ENCODE assay signal across 1 cellular context in the genomic region with DNA sequence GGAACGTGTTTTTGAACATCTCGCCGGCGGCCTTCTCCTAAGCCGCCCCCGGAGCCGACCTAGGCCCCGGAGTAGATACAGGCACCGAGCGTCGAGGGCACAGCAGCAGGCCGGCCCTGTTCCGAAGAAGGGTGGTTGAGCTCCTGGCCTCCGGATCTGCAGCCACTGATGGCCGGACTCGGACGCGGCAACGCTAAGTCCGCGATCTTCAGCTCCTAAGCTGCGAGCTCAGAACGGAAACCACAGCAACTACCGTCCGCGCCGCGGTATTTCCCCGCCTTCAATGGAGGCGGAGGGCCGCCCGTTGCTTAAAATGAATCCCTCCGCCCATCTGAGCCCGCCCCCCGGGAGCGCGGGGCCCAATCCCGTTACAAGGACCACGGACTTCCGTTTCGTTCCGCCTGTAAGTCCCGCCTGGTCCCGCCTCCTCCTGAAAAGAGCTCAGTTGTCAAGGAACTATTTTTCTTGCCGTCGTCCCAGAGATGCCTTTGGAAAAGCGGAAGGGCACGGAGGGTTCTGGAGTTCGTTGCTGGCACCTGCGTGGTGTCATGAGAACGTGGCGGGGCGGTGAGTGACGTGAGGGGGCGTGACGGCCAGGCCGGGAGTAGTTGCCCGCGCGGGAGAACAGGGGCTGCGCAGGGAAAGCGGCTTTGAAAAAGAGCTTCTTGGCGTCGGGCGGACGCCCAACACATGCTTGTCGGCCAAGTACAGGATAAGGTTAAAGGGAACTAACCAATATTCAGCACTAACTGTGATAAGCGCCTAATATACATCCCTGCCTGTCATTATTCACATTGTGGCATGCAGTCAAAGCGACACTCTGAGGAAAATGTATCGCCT.
TF ChIP-seq lines count a peak whose summit lies in the region.

A gene (minus strand): TSS at position 285 of the 840 bp plus-strand sequence. CDS start 266 bp downstream, at position 19.

TF ChIP-seq in K562, 482 proteins besides CTCF, POLR2A, EP300 and RAD21 (continued from another document):
- TF ChIP-seq, protein P1, sequence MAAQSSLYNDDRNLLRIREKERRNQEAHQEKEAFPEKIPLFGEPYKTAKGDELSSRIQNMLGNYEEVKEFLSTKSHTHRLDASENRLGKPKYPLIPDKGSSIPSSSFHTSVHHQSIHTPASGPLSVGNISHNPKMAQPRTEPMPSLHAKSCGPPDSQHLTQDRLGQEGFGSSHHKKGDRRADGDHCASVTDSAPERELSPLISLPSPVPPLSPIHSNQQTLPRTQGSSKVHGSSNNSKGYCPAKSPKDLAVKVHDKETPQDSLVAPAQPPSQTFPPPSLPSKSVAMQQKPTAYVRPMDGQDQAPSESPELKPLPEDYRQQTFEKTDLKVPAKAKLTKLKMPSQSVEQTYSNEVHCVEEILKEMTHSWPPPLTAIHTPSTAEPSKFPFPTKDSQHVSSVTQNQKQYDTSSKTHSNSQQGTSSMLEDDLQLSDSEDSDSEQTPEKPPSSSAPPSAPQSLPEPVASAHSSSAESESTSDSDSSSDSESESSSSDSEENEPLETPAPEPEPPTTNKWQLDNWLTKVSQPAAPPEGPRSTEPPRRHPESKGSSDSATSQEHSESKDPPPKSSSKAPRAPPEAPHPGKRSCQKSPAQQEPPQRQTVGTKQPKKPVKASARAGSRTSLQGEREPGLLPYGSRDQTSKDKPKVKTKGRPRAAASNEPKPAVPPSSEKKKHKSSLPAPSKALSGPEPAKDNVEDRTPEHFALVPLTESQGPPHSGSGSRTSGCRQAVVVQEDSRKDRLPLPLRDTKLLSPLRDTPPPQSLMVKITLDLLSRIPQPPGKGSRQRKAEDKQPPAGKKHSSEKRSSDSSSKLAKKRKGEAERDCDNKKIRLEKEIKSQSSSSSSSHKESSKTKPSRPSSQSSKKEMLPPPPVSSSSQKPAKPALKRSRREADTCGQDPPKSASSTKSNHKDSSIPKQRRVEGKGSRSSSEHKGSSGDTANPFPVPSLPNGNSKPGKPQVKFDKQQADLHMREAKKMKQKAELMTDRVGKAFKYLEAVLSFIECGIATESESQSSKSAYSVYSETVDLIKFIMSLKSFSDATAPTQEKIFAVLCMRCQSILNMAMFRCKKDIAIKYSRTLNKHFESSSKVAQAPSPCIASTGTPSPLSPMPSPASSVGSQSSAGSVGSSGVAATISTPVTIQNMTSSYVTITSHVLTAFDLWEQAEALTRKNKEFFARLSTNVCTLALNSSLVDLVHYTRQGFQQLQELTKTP (IDR thresholded peaks at IDR 0.05; ENCODE audit: low read depth in 1 of 2, partially characterized antibody in 2 of 2), result peak in 1 of 2 experiments; percentile 74
- TF ChIP-seq, protein P2, sequence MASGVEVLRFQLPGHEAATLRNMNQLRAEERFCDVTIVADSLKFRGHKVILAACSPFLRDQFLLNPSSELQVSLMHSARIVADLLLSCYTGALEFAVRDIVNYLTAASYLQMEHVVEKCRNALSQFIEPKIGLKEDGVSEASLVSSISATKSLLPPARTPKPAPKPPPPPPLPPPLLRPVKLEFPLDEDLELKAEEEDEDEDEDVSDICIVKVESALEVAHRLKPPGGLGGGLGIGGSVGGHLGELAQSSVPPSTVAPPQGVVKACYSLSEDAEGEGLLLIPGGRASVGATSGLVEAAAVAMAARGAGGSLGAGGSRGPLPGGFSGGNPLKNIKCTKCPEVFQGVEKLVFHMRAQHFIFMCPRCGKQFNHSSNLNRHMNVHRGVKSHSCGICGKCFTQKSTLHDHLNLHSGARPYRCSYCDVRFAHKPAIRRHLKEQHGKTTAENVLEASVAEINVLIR (CRISPR knock-in tag; IDR thresholded peaks at IDR 0.05), result peak; percentile 71
- TF ChIP-seq GABPA (tag; conservative IDR thresholded peaks at IDR 0.05; ENCODE audit: low read depth) (peak; percentile 94), NRF1 (conservative IDR thresholded peaks at IDR 0.05 in 1 of 2, IDR thresholded peaks at IDR 0.05 in 1 of 2) (peak; percentile 93 to 94), ZSCAN32 (CRISPR knock-in tag; IDR thresholded peaks at IDR 0.05) (no peak), KLF16 (IDR thresholded peaks at IDR 0.05) (no peak), ATF7 (IDR thresholded peaks at IDR 0.05) (peak; percentile 97), ETV1 (tag; conservative IDR thresholded peaks at IDR 0.05; ENCODE audit: low read depth) (peak; percentile 85), EP400 (IDR thresholded peaks at IDR 0.05) (peak; percentile 98), ZNF707 (CRISPR knock-in tag; conservative IDR thresholded peaks at IDR 0.05) (no peak), LCOR (CRISPR knock-in tag; IDR thresholded peaks at IDR 0.05) (no peak; the same call in 1 of the 2 replicates)
- TF ChIP-seq, protein P3, sequence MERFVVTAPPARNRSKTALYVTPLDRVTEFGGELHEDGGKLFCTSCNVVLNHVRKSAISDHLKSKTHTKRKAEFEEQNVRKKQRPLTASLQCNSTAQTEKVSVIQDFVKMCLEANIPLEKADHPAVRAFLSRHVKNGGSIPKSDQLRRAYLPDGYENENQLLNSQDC (CRISPR knock-in tag; IDR thresholded peaks at IDR 0.05), result no peak
- TF ChIP-seq, protein P4, sequence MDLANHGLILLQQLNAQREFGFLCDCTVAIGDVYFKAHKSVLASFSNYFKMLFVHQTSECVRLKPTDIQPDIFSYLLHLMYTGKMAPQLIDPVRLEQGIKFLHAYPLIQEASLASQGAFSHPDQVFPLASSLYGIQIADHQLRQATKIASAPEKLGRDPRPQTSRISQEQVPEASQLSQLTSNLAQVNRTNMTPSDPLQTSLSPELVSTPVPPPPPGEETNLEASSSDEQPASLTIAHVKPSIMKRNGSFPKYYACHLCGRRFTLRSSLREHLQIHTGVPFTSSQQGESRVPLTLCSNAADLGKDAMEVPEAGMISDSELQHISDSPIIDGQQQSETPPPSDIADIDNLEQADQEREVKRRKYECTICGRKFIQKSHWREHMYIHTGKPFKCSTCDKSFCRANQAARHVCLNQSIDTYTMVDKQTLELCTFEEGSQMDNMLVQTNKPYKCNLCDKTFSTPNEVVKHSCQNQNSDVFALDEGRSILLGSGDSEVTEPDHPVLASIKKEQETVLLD (IDR thresholded peaks at IDR 0.05), result peak; percentile 91
